13 cellular contexts compared by ENCODE assay signal in the genomic region with DNA sequence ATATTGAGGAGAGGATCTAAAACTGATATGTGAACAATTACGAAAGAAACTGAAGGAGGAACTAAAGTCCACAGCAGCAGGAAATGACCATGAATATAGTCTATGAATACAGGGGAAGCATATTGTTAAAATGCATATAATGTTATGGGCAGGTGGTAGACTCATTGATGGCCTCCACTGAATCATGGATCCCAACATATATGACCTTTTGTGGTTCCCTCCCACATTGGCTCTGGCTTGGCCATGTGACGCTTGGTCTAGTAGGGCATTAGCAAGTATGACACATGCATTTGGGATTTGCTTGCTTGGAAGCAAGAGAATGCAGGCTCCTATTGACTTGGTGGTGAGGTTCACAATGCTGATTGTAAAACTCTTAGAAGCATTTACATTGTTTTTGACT. TPM values are rescaled to one million over a fixed set of nuclear protein-coding genes. Genes with fewer than 3 reads are reported as not detected.
DNase-seq lines count a peak whose midpoint lies in the region; ATAC-seq, FAIRE-seq and TF ChIP-seq lines count a peak whose summit lies in the region.
"Had no signal": no experiment of that assay in that cellular context is flagged by ENCODE, and none has a peak within 500 bp of the region (broad histone marks: within the 10 kb centered on the region; RNA-seq: fewer than 3 reads in every experiment).

No MANE protein-coding gene starts in this region.

- H3K79me2 ChIP-seq in osteoblast (ENCODE audit: insufficient read depth, low read length), result no peaks in the 10 kb centered on the region
- no peaks in the 10 kb centered on the region for H3K79me2 ChIP-seq in H9 (ENCODE audit: insufficient read depth, low read length)

- H3K9me3 Mint-ChIP-seq in H9, result no peaks in the 10 kb centered on the region; a peak in 1 of 5 replicates
- H3K9me3 Mint-ChIP-seq: naive B cell; stimulated activated naive CD8-positive, alpha-beta T cell treated with anti-CD3 and anti-CD28 coated beads, Interleukin-15, Interleukin-2, amounts not matched to agents 100 ng/mL and 50 ng/mL, for 24 hours had no signal

- H3K23ac ChIP-seq in H9 (ENCODE audit: insufficient read length, low read depth, low read length), result no peak overlapping the region

- H2BK15ac ChIP-seq in H9 (ENCODE audit: low read depth, low read length), result no peak overlapping the region

- H3K4me1 ChIP-seq in osteoblast (ENCODE audit: insufficient read depth, low read length) (peaks cover 4% of the 10 kb centered on the region), H9 (ENCODE audit: insufficient read depth, low read length) (no peaks in the 10 kb centered on the region)

- no peak overlapping the region for H2BK12ac ChIP-seq in H9 (ENCODE audit: insufficient read length, low read depth, low read length)

- no peaks in the 10 kb centered on the region for H3K36me3 Mint-ChIP-seq in H9 (ENCODE audit: insufficient read depth in 1 of 3, low read depth in 3 of 3)
- H3K36me3 Mint-ChIP-seq: naive B cell had no signal

- no peaks in the 10 kb centered on the region for H3K79me1 ChIP-seq in H9 (ENCODE audit: insufficient read depth, low read depth, low read length, poor library complexity, severe bottlenecking)

- H4K5ac ChIP-seq in H9 (ENCODE audit: insufficient read length, low read depth, low read length), result no peak overlapping the region

- H3K23me2 ChIP-seq in H9 (ENCODE audit: insufficient read length, low read depth, low read length, poor library complexity, severe bottlenecking), result no peaks in the 10 kb centered on the region

- H3K4me2 ChIP-seq in osteoblast (ENCODE audit: insufficient read depth, low read length), result no peak overlapping the region
- H3K4me2 ChIP-seq in H9 (ENCODE audit: insufficient read depth, insufficient read length, low read length), result no peak overlapping the region

- H3K4me1 Mint-ChIP-seq in H9, result no peaks in the 10 kb centered on the region

- no peak for FAIRE-seq in bronchial epithelial cell (lab: Jason Lieb, UNC)

- no peak overlapping the region for H4K91ac ChIP-seq in H9 (ENCODE audit: insufficient read length, low read depth, low read length)

- H3K27me3 ChIP-seq in bronchial epithelial cell (ENCODE audit: control insufficient read depth, insufficient read depth, low read length), result no peaks in the 10 kb centered on the region
- H3K27me3 ChIP-seq in osteoblast (ENCODE audit: insufficient read depth, low read length), result no peaks in the 10 kb centered on the region
- no peaks in the 10 kb centered on the region for H3K27me3 ChIP-seq in H9 (ENCODE audit: insufficient read depth, low read length)

- DNase-seq in GM04503 (ENCODE audit: low read depth) (peak; percentile 18), MV-4-11 (lab: John Stamatoyannopoulos, UW) (peak; percentile 93), bronchial epithelial cell (ENCODE audit: low read depth) (peak; percentile 90), osteoblast (ENCODE audit: insufficient read length, low spot score, missing footprints) (peak; percentile 43), H9 (no peak), NCI-H1417 (lab: John Stamatoyannopoulos, UW) (no peak), SK-N-DZ (ENCODE audit: low spot score) (no peak)
- DNase-seq: activated CD4-positive, alpha-beta T cell treated with anti-CD3 and anti-CD28 coated beads for 48 hours; activated effector memory CD4-positive, alpha-beta T cell treated with anti-CD3 and anti-CD28 coated beads, Interleukin-2, amount 50 U/mL, for 16 hours; naive B cell; NCI-H2081 had no signal

- no peak overlapping the region for H3T11ph ChIP-seq in H9 (ENCODE audit: low read length)

- no peak overlapping the region for H2BK20ac ChIP-seq in H9 (ENCODE audit: low read depth, low read length, poor library complexity, severe bottlenecking)

- H4K20me1 ChIP-seq in osteoblast (ENCODE audit: insufficient read depth, low read length) (no peaks in the 10 kb centered on the region), H9 (ENCODE audit: control insufficient read depth, insufficient read depth, insufficient read length) (no peaks in the 10 kb centered on the region)

- H2AK5ac ChIP-seq in H9 (ENCODE audit: insufficient read length, low read length), result no peak overlapping the region

- no peak overlapping the region for H4K8ac ChIP-seq in H9 (replicated peaks; ENCODE audit: insufficient read length, low read depth, low read length)

- no peak overlapping the region for H3K4me3 ChIP-seq in bronchial epithelial cell (ENCODE audit: low read depth, low read length)
- no peak overlapping the region for H3K4me3 ChIP-seq in osteoblast (ENCODE audit: insufficient read depth, low read length)

- no peak overlapping the region for H3K18ac ChIP-seq in H9 (ENCODE audit: insufficient read length, low read depth, low read length)

- H2AFZ ChIP-seq in osteoblast (ENCODE audit: low read length) (no peak overlapping the region), H9 (ENCODE audit: low read length) (no peak overlapping the region)

- no peak overlapping the region for H3K4ac ChIP-seq in H9 (ENCODE audit: low read depth, low read length)

- H3K4me3 Mint-ChIP-seq in H9, result no peak overlapping the region
- H3K4me3 Mint-ChIP-seq: naive B cell; stimulated activated naive CD8-positive, alpha-beta T cell treated with anti-CD3 and anti-CD28 coated beads, Interleukin-15, Interleukin-2, amounts not matched to agents 100 ng/mL and 50 ng/mL, for 24 hours had no signal

- no peak overlapping the region for H3K27ac ChIP-seq in osteoblast (ENCODE audit: low read depth, low read length)
- no peak overlapping the region for H3K27ac ChIP-seq in H9 (ENCODE audit: insufficient read length, low read depth, low read length)

- no peak overlapping the region for H2BK5ac ChIP-seq in H9 (ENCODE audit: insufficient read length, low read length)

- H3K36me3 ChIP-seq in bronchial epithelial cell (ENCODE audit: control insufficient read depth, insufficient read depth, low read length), result no peaks in the 10 kb centered on the region
- H3K36me3 ChIP-seq in osteoblast (ENCODE audit: insufficient read depth, low read length), result no peaks in the 10 kb centered on the region

- no peak overlapping the region for H3K9ac ChIP-seq in H9 (ENCODE audit: extremely low read depth, insufficient read length, low read length)

- H3K14ac ChIP-seq in H9 (ENCODE audit: insufficient read depth, low read length), result no peak overlapping the region

- TF ChIP-seq CTCF in bronchial epithelial cell (IDR thresholded peaks at IDR 0.05; ENCODE audit: insufficient read depth, low read length, severe bottlenecking) (no peak), osteoblast (IDR thresholded peaks at IDR 0.05; ENCODE audit: extremely low read depth, low read depth, low read length) (no peak), H9 (conservative IDR thresholded peaks at IDR 0.05) (no peak)

- WGBS in H9 (ENCODE audit: extremely low coverage, insufficient read length, low lambda C conversion rate), result no CpG with 5 or more reads among the region's 2 CpGs

- no peak overlapping the region for H3K56ac ChIP-seq in H9 (ENCODE audit: insufficient read length, low read depth, low read length)

- H3K9me3 ChIP-seq in osteoblast (ENCODE audit: low read depth, low read length), result no peaks in the 10 kb centered on the region
- no peaks in the 10 kb centered on the region for H3K9me3 ChIP-seq in H9 (ENCODE audit: control insufficient read depth, low read depth, low read length)

- H3K27ac Mint-ChIP-seq in H9, result no peak overlapping the region
- H3K27ac Mint-ChIP-seq: stimulated activated naive CD8-positive, alpha-beta T cell treated with anti-CD3 and anti-CD28 coated beads, Interleukin-15, Interleukin-2, amounts not matched to agents 100 ng/mL and 50 ng/mL, for 24 hours had no signal

- ATAC-seq in HG02970 (IDR thresholded peaks at IDR 0.05; ENCODE audit: low FRiP score, unreplicated experiment), result no peak

- H2BK120ac ChIP-seq in H9 (ENCODE audit: low read depth, low read length, poor library complexity, severe bottlenecking), result no peak overlapping the region

- H3K27me3 Mint-ChIP-seq in H9 (ENCODE audit: low read depth), result peaks cover 2% of the 10 kb centered on the region
- H3K27me3 Mint-ChIP-seq: stimulated activated naive CD8-positive, alpha-beta T cell treated with anti-CD3 and anti-CD28 coated beads, Interleukin-15, Interleukin-2, amounts not matched to agents 100 ng/mL and 50 ng/mL, for 24 hours had no signal

RNA-seq across cellular contexts. Expression of a gene that starts 55.2 kb away (rescaled TPM):
- 74.8 and 102 TPM in 2 replicates for total RNA-seq in bronchial epithelial cell
- total RNA-seq in osteoblast, result 47.8 and 48.9 TPM in 2 replicates
- 82.5 and 89.4 TPM in 2 replicates for total RNA-seq in H9 (2021)
- 15.9 and 16.8 TPM in 2 replicates for polyA plus RNA-seq in SK-N-DZ (2014; cell fraction: cytosol; rRNA removed)
- 15.5 and 16.4 TPM in 2 replicates for polyA plus RNA-seq in SK-N-DZ (2014; cell fraction: nucleus; rRNA removed)

Comparison
In these comparisons a context has a peak if more than half of its experiments do, and no peak if none do; other contexts are left out.
1. DNase-seq: peak in GM04503 (single experiment), MV-4-11 (single experiment), bronchial epithelial cell (single experiment) and osteoblast (single experiment); none in H9 (single experiment), NCI-H1417 (0 of 3) and SK-N-DZ (single experiment).